In genomic region chr10:108454224-108454623, GRCh38 we compare ENCODE assay signal across 30 cellular contexts.
"Had no signal": no experiment of that assay in that cellular context is flagged by ENCODE, and none has a peak within 500 bp of the region (broad histone marks: within the 10 kb centered on the region; RNA-seq: fewer than 3 reads in every experiment).

No MANE protein-coding gene starts in this region.

- H3K27ac Mint-ChIP-seq: activated CD4-positive, alpha-beta T cell treated with anti-CD3 and anti-CD28 coated beads for 36 hours; activated naive CD8-positive, alpha-beta T cell; effector memory CD8-positive, alpha-beta T cell; naive B cell; stimulated activated memory B cell treated with anti-CD40 and anti-IgM and Interleukin-4, amounts not matched to agents 10 μg/mL and 1 μg/mL and 100 μg/mL, for 72 hours; T-helper 2 cell treated with Interferon-gamma antibody and Interleukin-4, amounts not matched to agents 5 μg/mL and 100 μg/mL, for 36 hours had no signal

- H3K9me3 ChIP-seq: adrenal gland, pancreas, prostate gland, sigmoid colon, tibial artery, upper lobe of right lung had no signal

- H3K9me3 Mint-ChIP-seq: neural crest cell had no signal

- H3K4me1 Mint-ChIP-seq: activated CD4-positive, alpha-beta T cell treated with anti-CD3 and anti-CD28 coated beads for 36 hours; naive B cell; neural crest cell; stimulated activated memory B cell treated with anti-CD40 and anti-IgM and Interleukin-4, amounts not matched to agents 10 μg/mL and 1 μg/mL and 100 μg/mL, for 72 hours; stimulated activated naive CD8-positive, alpha-beta T cell treated with anti-CD3 and anti-CD28 coated beads, Interleukin-15, amount 100 ng/mL, for 72 hours had no signal

- H3K27ac ChIP-seq: adrenal gland, brain microvascular endothelial cell, pancreas, prostate gland, sigmoid colon, tibial artery, upper lobe of right lung had no signal

- H3K4me3 Mint-ChIP-seq: activated CD4-positive, alpha-beta T cell treated with anti-CD3 and anti-CD28 coated beads for 36 hours; activated naive CD8-positive, alpha-beta T cell; effector memory CD8-positive, alpha-beta T cell; naive B cell; neural crest cell; stimulated activated memory B cell treated with anti-CD40 and anti-IgM and Interleukin-4, amounts not matched to agents 10 μg/mL and 1 μg/mL and 100 μg/mL, for 72 hours; stimulated activated naive CD8-positive, alpha-beta T cell treated with anti-CD3 and anti-CD28 coated beads, Interleukin-15, amount 100 ng/mL, for 72 hours; T-helper 2 cell treated with Interferon-gamma antibody and Interleukin-4, amounts not matched to agents 5 μg/mL and 100 μg/mL, for 36 hours had no signal

- H3K27me3 ChIP-seq: adrenal gland, brain microvascular endothelial cell, pancreas, sigmoid colon, tibial artery, upper lobe of right lung had no signal

- H3K4me1 ChIP-seq: adrenal gland, pancreas, prostate gland, sigmoid colon, tibial artery, upper lobe of right lung had no signal

- H3K36me3 Mint-ChIP-seq: activated naive CD8-positive, alpha-beta T cell; naive B cell; stimulated activated memory B cell treated with anti-CD40 and anti-IgM and Interleukin-4, amounts not matched to agents 10 μg/mL and 1 μg/mL and 100 μg/mL, for 72 hours had no signal

- H3K36me3 ChIP-seq: adrenal gland, brain microvascular endothelial cell, pancreas, prostate gland, sigmoid colon, tibial artery, upper lobe of right lung had no signal

- H3K4me3 ChIP-seq: adrenal gland, pancreas, prostate gland, sigmoid colon, tibial artery, upper lobe of right lung had no signal

- H3K27me3 Mint-ChIP-seq: activated CD4-positive, alpha-beta T cell treated with anti-CD3 and anti-CD28 coated beads for 36 hours; activated naive CD8-positive, alpha-beta T cell; effector memory CD8-positive, alpha-beta T cell; naive B cell; stimulated activated memory B cell treated with anti-CD40 and anti-IgM and Interleukin-4, amounts not matched to agents 10 μg/mL and 1 μg/mL and 100 μg/mL, for 72 hours; stimulated activated naive CD8-positive, alpha-beta T cell treated with anti-CD3 and anti-CD28 coated beads, Interleukin-15, amount 100 ng/mL, for 72 hours had no signal

- DNase-seq: activated CD4-positive, alpha-beta T cell treated with anti-CD3 and anti-CD28 coated beads for 36 hours; activated CD4-positive, alpha-beta T cell treated with anti-CD3 and anti-CD28 coated beads, Interleukin-2, amount 50 U/mL, for 4 hours; activated CD4-positive, CD25-positive, alpha-beta regulatory T cell; activated CD8-positive, alpha-beta memory T cell treated with anti-CD3 and anti-CD28 coated beads for 24 hours; activated effector memory CD4-positive, alpha-beta T cell treated with Interleukin-2 at 50 U/mL for 16 hours; activated naive CD4-positive, alpha-beta T cell treated with Interleukin-2 at 50 U/mL for 16 hours; adrenal gland; brain microvascular endothelial cell; caudate nucleus; cortex of kidney; effector memory CD8-positive, alpha-beta T cell; islet precursor cell; left cardiac atrium; left ventricle myocardium superior; naive B cell; nucleus accumbens; pancreas; retina; sigmoid colon; small intestine; stimulated activated CD4-positive, alpha-beta T cell treated with anti-CD3 and anti-CD28 coated beads, Interleukin-4, amount 100 ng/mL, for 24 hours; stimulated activated naive CD8-positive, alpha-beta T cell treated with anti-CD3 and anti-CD28 coated beads, Interleukin-15, amount 100 ng/mL, for 72 hours; T-helper 1 cell; tibial artery; upper lobe of right lung had no signal
